ENCODE assay signal across 31 cellular contexts in the genomic region with DNA sequence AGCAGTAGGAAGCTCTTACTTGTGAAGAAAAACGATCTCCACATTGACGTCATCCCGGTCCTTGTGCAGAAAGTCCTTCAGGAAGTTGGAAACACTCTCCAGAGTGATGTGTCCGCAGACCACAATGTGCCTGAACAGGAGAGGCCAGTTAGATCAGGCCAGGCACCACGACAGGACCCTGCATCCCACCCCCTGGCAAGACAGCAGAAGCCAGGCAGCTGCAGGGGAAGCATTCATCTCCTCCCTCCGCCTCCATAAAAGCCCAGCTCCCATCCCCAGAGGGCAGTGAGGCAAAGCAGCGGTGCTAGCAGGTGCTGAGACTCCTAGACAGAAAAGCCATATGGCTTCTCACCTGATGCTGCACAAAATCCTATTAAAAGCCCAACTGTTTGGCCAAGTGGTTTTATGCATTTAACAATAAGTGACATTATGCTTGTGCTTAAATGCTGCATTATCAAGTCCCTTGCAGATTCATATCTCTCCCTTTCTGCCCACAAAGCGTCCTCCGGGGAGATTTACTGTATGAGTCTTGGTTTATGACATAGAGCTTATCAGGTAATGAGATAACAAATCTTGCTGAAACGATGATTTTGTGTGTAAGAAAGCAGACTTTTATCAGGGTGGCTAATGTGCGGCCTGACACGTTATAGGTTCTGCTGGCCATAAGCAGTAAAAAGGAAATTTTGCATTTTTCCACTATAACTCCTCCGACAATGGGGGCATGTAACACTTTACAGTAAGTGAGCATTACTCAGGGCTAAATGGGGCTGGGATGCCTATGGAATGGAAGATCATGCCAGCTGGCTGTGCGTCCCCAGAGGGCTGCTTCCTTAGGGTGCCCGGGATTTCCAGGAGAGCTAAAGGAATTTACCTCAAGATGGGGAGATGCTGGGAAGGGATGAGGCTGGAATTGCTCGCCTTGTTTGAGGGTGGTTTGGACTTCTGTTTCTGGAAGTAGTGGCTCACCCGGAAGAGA.
A peak's percentile ranks its signal among the peaks of the same experiment; 100 is the strongest.
DNase-seq lines count a peak whose midpoint lies in the region; ATAC-seq and TF ChIP-seq lines count a peak whose summit lies in the region.
"Had no signal": no experiment of that assay in that cellular context is flagged by ENCODE, and none has a peak within 500 bp of the region (broad histone marks: within the 10 kb centered on the region; RNA-seq: fewer than 3 reads in every experiment).

No MANE protein-coding gene starts in this region.

- no peak for TF ChIP-seq CTCF in glutamatergic neuron (IDR thresholded peaks at IDR 0.05; ENCODE audit: partially characterized antibody, unreplicated experiment)
- TF ChIP-seq CTCF in esophagus muscularis mucosa (IDR thresholded peaks at IDR 0.05), result no peak

- 88% methylated on average over 15 of the region's 17 CpGs for WGBS in esophagus muscularis mucosa

- intact Hi-C loops in esophagus muscularis mucosa (cut with DNase I), result no loop called here

- TF ChIP-seq EP300 in esophagus muscularis mucosa (IDR thresholded peaks at IDR 0.05), result no peak

- peak overlapping the region; percentile 66 for H3K27ac Mint-ChIP-seq in glutamatergic neuron (ENCODE audit: unreplicated experiment)
- H3K27ac Mint-ChIP-seq: activated T-helper 2 cell treated with anti-CD3 and anti-CD28 coated beads, Interferon-gamma antibody, Interleukin-2, Interleukin-4, amounts not matched to agents 10 μg/mL and 5 μg/mL and 100 μg/mL, durations not matched to agents 14 hours and 24 hours and 36 hours; natural killer cell; progenitor cell of endocrine pancreas; T-helper 2 cell treated with Interferon-gamma antibody and Interleukin-4, amounts not matched to agents 5 μg/mL and 100 μg/mL, for 36 hours had no signal

- H3K27ac ChIP-seq in esophagus muscularis mucosa (replicated peaks in 1 of 4), result no peak overlapping the region
- H3K27ac ChIP-seq: gastrocnemius medialis, Peyer's patch, right lobe of liver, stomach, VCaP had no signal

- no peak overlapping the region for H3K4me3 ChIP-seq in esophagus muscularis mucosa
- H3K4me3 ChIP-seq: gastrocnemius medialis, lung, Peyer's patch, right lobe of liver, stomach had no signal

- peaks cover 13% of the 10 kb centered on the region for H3K4me1 Mint-ChIP-seq in glutamatergic neuron (ENCODE audit: low read depth, unreplicated experiment)
- H3K4me1 Mint-ChIP-seq: natural killer cell had no signal

- H3K36me3 ChIP-seq in esophagus muscularis mucosa, result peaks cover 0 to 18% (median 8%) of the 10 kb centered on the region in 4 donors
- H3K36me3 ChIP-seq: Peyer's patch, right lobe of liver had no signal

- no peaks in the 10 kb centered on the region for H3K27me3 ChIP-seq in esophagus muscularis mucosa
- H3K27me3 ChIP-seq: gastrocnemius medialis, Peyer's patch, right lobe of liver, stomach had no signal

- ATAC-seq in HG03442 (IDR thresholded peaks at IDR 0.05; ENCODE audit: unreplicated experiment), result no peak
- ATAC-seq: gastrocnemius medialis, right lobe of liver had no signal

- no peaks in the 10 kb centered on the region for H3K9me3 ChIP-seq in esophagus muscularis mucosa
- H3K9me3 ChIP-seq: gastrocnemius medialis, Peyer's patch, right lobe of liver, stomach had no signal

- H3K4me1 ChIP-seq in esophagus muscularis mucosa, result peaks cover 0 to 5% (median 2%) of the 10 kb centered on the region in 4 donors
- H3K4me1 ChIP-seq: gastrocnemius medialis, Peyer's patch, right lobe of liver, stomach had no signal

- H3K27me3 Mint-ChIP-seq in glutamatergic neuron (ENCODE audit: unreplicated experiment), result peaks cover 5% of the 10 kb centered on the region

- TF ChIP-seq POLR2A in esophagus muscularis mucosa (IDR thresholded peaks at IDR 0.05; ENCODE audit: low read depth), result no peak

- H3K4me3 Mint-ChIP-seq in glutamatergic neuron (ENCODE audit: unreplicated experiment), result peak overlapping the region; percentile 42
- H3K4me3 Mint-ChIP-seq: natural killer cell; T-helper 2 cell treated with Interferon-gamma antibody and Interleukin-4, amounts not matched to agents 5 μg/mL and 100 μg/mL, for 36 hours had no signal

- H3K9me3 Mint-ChIP-seq in glutamatergic neuron (ENCODE audit: unreplicated experiment), result no peaks in the 10 kb centered on the region
- H3K9me3 Mint-ChIP-seq: activated T-helper 2 cell treated with anti-CD3 and anti-CD28 coated beads, Interferon-gamma antibody, Interleukin-2, Interleukin-4, amounts not matched to agents 10 μg/mL and 5 μg/mL and 100 μg/mL, durations not matched to agents 14 hours and 24 hours and 36 hours; natural killer cell; T-helper 2 cell treated with Interferon-gamma antibody and Interleukin-4, amounts not matched to agents 5 μg/mL and 100 μg/mL, for 36 hours had no signal

- H3K36me3 Mint-ChIP-seq in glutamatergic neuron (ENCODE audit: unreplicated experiment), result no peaks in the 10 kb centered on the region
- H3K36me3 Mint-ChIP-seq: natural killer cell had no signal

- DNase-seq in ELF-1 (ENCODE audit: low read depth, low spot score), result peak; percentile 27
- DNase-seq in NCI-H1436 treated with DMSO at 0.1 percent for 48 hours (lab: John Stamatoyannopoulos, UW), result peak; percentile 22
- peak; percentile 90 for DNase-seq in NCI-H82 (lab: John Stamatoyannopoulos, UW)
- DNase-seq in glutamatergic neuron, result peak; percentile 36
- DNase-seq in AG08395 (ENCODE audit: low spot score), result no peak
- DNase-seq in esophagus muscularis mucosa (ENCODE audit: extremely low spot score), result no peak
- DNase-seq: activated CD4-positive, alpha-beta T cell treated with anti-CD3 and anti-CD28 coated beads for 48 hours; activated naive CD4-positive, alpha-beta T cell treated with anti-CD3 and anti-CD28 coated beads, Interleukin-2, amount 50 U/mL, for 16 hours; activated T-cell treated with anti-CD3 and anti-CD28 coated beads for 4 hours; amniotic stem cell; C1 segment of cervical spinal cord; DND-41; gastrocnemius medialis; GOT3; kidney glomerular epithelial cell; natural killer cell; NCI-H1092 treated with DMSO at 0.1 percent for 48 hours; NCI-H2081 treated with DMSO at 0.1 percent for 48 hours; NCI-H510A treated with DMSO at 0.1 percent for 48 hours; nucleus accumbens; Peyer's patch; right lobe of liver; SHP77; stimulated activated CD4-positive, alpha-beta T cell treated with anti-CD3 and anti-CD28 coated beads, Interleukin-4, amount 100 ng/mL, for 1 hour; stomach had no signal

Comparison
In these comparisons a context has a peak if more than half of its experiments do, and no peak if none do; other contexts are left out.
1. DNase-seq: peak in ELF-1 (single experiment), NCI-H1436 treated with DMSO at 0.1 percent for 48 hours (single experiment), NCI-H82 (single experiment) and glutamatergic neuron (single experiment); none in AG08395 (single experiment) and esophagus muscularis mucosa (single experiment).